ENCODE assay signal across 9 cellular contexts in genomic region chr6:157428418-157429202, GRCh38. TPM values are rescaled to one million over a fixed set of nuclear protein-coding genes. Genes with fewer than 3 reads are reported as not detected.
DNase-seq lines count a peak whose midpoint lies in the region; ATAC-seq and TF ChIP-seq lines count a peak whose summit lies in the region.
"Had no signal": no experiment of that assay in that cellular context is flagged by ENCODE, and none has a peak within 500 bp of the region (broad histone marks: within the 10 kb centered on the region; RNA-seq: fewer than 3 reads in every experiment).

No MANE protein-coding gene starts in this region.

- peak; percentile 62 for DNase-seq in MCF 10A (ENCODE audit: unreplicated experiment)
- no peak for DNase-seq in breast epithelium (ENCODE audit: low spot score in 2 of 2)
- DNase-seq in adrenal gland: peak in 5 of 7 donors; percentile 43 to 71 (median 47)
- DNase-seq in neural crest cell (ENCODE audit: low read depth, low spot score): no peak
- DNase-seq in type B pancreatic cell (ENCODE audit: extremely low spot score, unreplicated experiment): no peak
- no peak for DNase-seq in NCI-H187 treated with DMSO at 0.1 percent for 48 hours (lab: John Stamatoyannopoulos, UW)
- DNase-seq in ecto neural progenitor cell (ENCODE audit: low spot score): no peak
- DNase-seq: NCI-H1436 had no signal

- H3K9me3 ChIP-seq in breast epithelium (no peaks in the 10 kb centered on the region), adrenal gland (replicated peaks in 1 of 3) (no peaks in the 10 kb centered on the region)

- H3K4me1 Mint-ChIP-seq in MCF 10A (ENCODE audit: insufficient read depth, unreplicated experiment) (peaks cover 11% of the 10 kb centered on the region), neural crest cell (peaks cover 14% of the 10 kb centered on the region), type B pancreatic cell (ENCODE audit: unreplicated experiment) (peaks cover 50% of the 10 kb centered on the region)

- no TSS peak for BruUV-seq in MCF 10A (replicated peaks; lab: Mats Ljungman, UMichigan)

- H3K4me3 Mint-ChIP-seq in MCF 10A (ENCODE audit: unreplicated experiment): no peak overlapping the region
- H3K4me3 Mint-ChIP-seq in neural crest cell: no peak overlapping the region
- H3K4me3 Mint-ChIP-seq in type B pancreatic cell: peak overlapping the region; percentile 54

- ATAC-seq in GM18870 (IDR thresholded peaks at IDR 0.05; ENCODE audit: unreplicated experiment): no peak

- no peaks in the 10 kb centered on the region for H3K27me3 ChIP-seq in breast epithelium
- no peaks in the 10 kb centered on the region for H3K27me3 ChIP-seq in adrenal gland

- no peak overlapping the region for H3K4me3 ChIP-seq in breast epithelium
- H3K4me3 ChIP-seq in adrenal gland: peak overlapping the region in 1 of 4 donors; percentile 33

- peaks cover 0 to 5% of the 10 kb centered on the region in 2 donors for H3K4me1 ChIP-seq in breast epithelium
- peaks cover 15 to 20% of the 10 kb centered on the region in 2 donors for H3K4me1 ChIP-seq in adrenal gland (replicated peaks in 1 of 2)

- intact Hi-C loops in MCF 10A (cut with micrococcal nuclease): no loop called here
- intact Hi-C loops in breast epithelium (cut with DNase I; ENCODE audit: low total_unique reads): no loop called here
- intact Hi-C loops in adrenal gland (cut with DNase I): no loop called here

- H3K36me3 Mint-ChIP-seq in MCF 10A (ENCODE audit: insufficient read depth, unreplicated experiment): no peaks in the 10 kb centered on the region
- H3K36me3 Mint-ChIP-seq in neural crest cell (ENCODE audit: low read depth): no peaks in the 10 kb centered on the region
- no peaks in the 10 kb centered on the region for H3K36me3 Mint-ChIP-seq in type B pancreatic cell

- H3K9me3 Mint-ChIP-seq in MCF 10A (ENCODE audit: unreplicated experiment) (no peaks in the 10 kb centered on the region), neural crest cell (no peaks in the 10 kb centered on the region), type B pancreatic cell (peaks cover 4% of the 10 kb centered on the region)

- WGBS in adrenal gland, 4 donors: 49 to 53% (median 52%) methylated on average over 20 to 21 of the region's 21 CpGs

- CTCF ChIA-PET in MCF 10A (lab: Yijun Ruan, JAX): interaction anchor here (0.6 kb wide), 1 partner anchor 10 kb away, joined by 3 read pairs; no protein-coding TSS in a partner anchor

- TF ChIP-seq CTCF in MCF 10A (IDR thresholded peaks at IDR 0.05; ENCODE audit: unreplicated experiment) (no peak), breast epithelium (IDR thresholded peaks at IDR 0.05) (no peak), adrenal gland (IDR thresholded peaks at IDR 0.05) (no peak), neural crest cell (conservative IDR thresholded peaks at IDR 0.05) (no peak), type B pancreatic cell (conservative IDR thresholded peaks at IDR 0.05) (no peak)

- H3K27ac Mint-ChIP-seq in MCF 10A (ENCODE audit: low read depth, unreplicated experiment): no peak overlapping the region
- H3K27ac Mint-ChIP-seq in neural crest cell (ENCODE audit: unreplicated experiment): peak overlapping the region; percentile 73
- peak overlapping the region; percentile 61 for H3K27ac Mint-ChIP-seq in type B pancreatic cell

- no peaks in the 10 kb centered on the region for H3K27me3 Mint-ChIP-seq in MCF 10A (ENCODE audit: insufficient read depth, unreplicated experiment)
- H3K27me3 Mint-ChIP-seq in neural crest cell (ENCODE audit: low read depth): peaks cover 21% of the 10 kb centered on the region
- H3K27me3 Mint-ChIP-seq in type B pancreatic cell: peaks cover 3% of the 10 kb centered on the region

- POLR2A ChIA-PET in MCF 10A (lab: Yijun Ruan, JAX): interaction anchor here (0.6 to 1.8 kb wide), 4 partner anchors 10 to 184 kb away, joined by 3 to 6 read pairs (median 4); partner anchors contain the start of gene TMEM242

- H3K27ac ChIP-seq in breast epithelium: no peak overlapping the region
- H3K27ac ChIP-seq in adrenal gland: peak overlapping the region in 3 of 5 donors; percentile 33 to 79 (median 43)

- no peak for TF ChIP-seq POLR2A in breast epithelium (IDR thresholded peaks at IDR 0.05)
- TF ChIP-seq POLR2A in adrenal gland (IDR thresholded peaks at IDR 0.05): no peak

- H3K36me3 ChIP-seq in breast epithelium (no peaks in the 10 kb centered on the region), adrenal gland (replicated peaks in 1 of 2) (no peaks in the 10 kb centered on the region)

RNA-seq across cellular contexts. Expression of gene ZDHHC14, which starts 47.6 kb away (rescaled TPM):
- total RNA-seq in MCF 10A (2022) (3.2 and 4.6 TPM in 2 replicates), breast epithelium (1 to 10 TPM; 4.8 to 9.8 (median 8.5) TPM), adrenal gland (10 to 100 TPM in 3 of 8 donors, 1 to 10 TPM in 5; 7.3 to 14.3 (median 9.7) TPM), neural crest cell (5.0 and 5.3 TPM in 2 replicates), type B pancreatic cell (ENCODE audit: low replicate concordance) (11.1 and 15.6 TPM in 2 replicates)
- 1 to 10 TPM; 7.8 to 9.0 (median 8.2) TPM for polyA plus RNA-seq in adrenal gland

Comparison
In these comparisons a context has a peak if more than half of its experiments do, and no peak if none do; other contexts are left out.
1. DNase-seq: peak in MCF 10A (single experiment) and adrenal gland (5 of 7); none in breast epithelium (0 of 2), neural crest cell (single experiment), type B pancreatic cell (single experiment), NCI-H187 treated with DMSO at 0.1 percent for 48 hours (single experiment) and ecto neural progenitor cell (single experiment).
2. H3K27ac ChIP-seq: peak in adrenal gland (3 of 5); none in breast epithelium (0 of 2).